Comparison of ENCODE assay signal across 1 cellular context in genomic region chr1:63868220-63868897, GRCh38.
A peak's percentile ranks its signal among the peaks of the same experiment; 100 is the strongest.
TF ChIP-seq lines count a peak whose summit lies in the region.

No MANE protein-coding gene starts in this region.

TF ChIP-seq in HEK293, 187 proteins besides CTCF, POLR2A, EP300 and RAD21 (continued from another document):
- no peak for TF ChIP-seq ZNF202 (tag by site-specific recombination; IDR thresholded peaks at IDR 0.05; ENCODE audit: borderline replicate concordance)
- TF ChIP-seq ZBTB7A (tag by site-specific recombination; IDR thresholded peaks at IDR 0.05; ENCODE audit: low read depth) = no peak
- no peak for TF ChIP-seq ZNF266 (tag by site-specific recombination; IDR thresholded peaks at IDR 0.05; ENCODE audit: low read depth)
- TF ChIP-seq ZNF157 (tag by site-specific recombination; IDR thresholded peaks at IDR 0.05) = no peak
- TF ChIP-seq ZNF660 (tag by site-specific recombination; IDR thresholded peaks at IDR 0.05) = no peak
- no peak for TF ChIP-seq ZSCAN5A (tag by site-specific recombination; IDR thresholded peaks at IDR 0.05)
- TF ChIP-seq PATZ1 (tag by site-specific recombination; IDR thresholded peaks at IDR 0.05) = no peak
- TF ChIP-seq EGR2 (tag by site-specific recombination; IDR thresholded peaks at IDR 0.05; ENCODE audit: low read depth) = no peak
- TF ChIP-seq PRDM10 (tag by site-specific recombination; IDR thresholded peaks at IDR 0.05) = peak; percentile 67
- no peak for TF ChIP-seq BCL11B (tag by site-specific recombination; IDR thresholded peaks at IDR 0.05; ENCODE audit: low read depth)
- no peak for TF ChIP-seq ZNF354C (tag by site-specific recombination; IDR thresholded peaks at IDR 0.05; ENCODE audit: borderline replicate concordance, low read depth)
- no peak for TF ChIP-seq ZNF530 (tag by site-specific recombination; IDR thresholded peaks at IDR 0.05; ENCODE audit: low read depth)
- no peak for TF ChIP-seq ZNF112 (tag by site-specific recombination; IDR thresholded peaks at IDR 0.05)
- no peak for TF ChIP-seq ATF2 (tag by site-specific recombination; IDR thresholded peaks at IDR 0.05; ENCODE audit: low read depth)
- TF ChIP-seq MZF1 (tag by site-specific recombination; IDR thresholded peaks at IDR 0.05; ENCODE audit: borderline replicate concordance) = no peak
- TF ChIP-seq ZNF629 (tag by site-specific recombination; IDR thresholded peaks at IDR 0.05) = 0 out of 2 replicates have a peak, but pooled peaks have one; percentile 18
- no peak for TF ChIP-seq ZNF433 (tag by site-specific recombination; IDR thresholded peaks at IDR 0.05; ENCODE audit: low read depth)
- no peak for TF ChIP-seq ZNF302 (tag by site-specific recombination; IDR thresholded peaks at IDR 0.05; ENCODE audit: low read depth)
- TF ChIP-seq SP3 (tag by site-specific recombination; IDR thresholded peaks at IDR 0.05) = no peak
- TF ChIP-seq ZNF600 (tag by site-specific recombination; IDR thresholded peaks at IDR 0.05) = 0 out of 2 replicates have a peak, but pooled peaks have one; percentile 44
- TF ChIP-seq ZNF510 (tag by site-specific recombination; IDR thresholded peaks at IDR 0.05; ENCODE audit: insufficient replicate concordance) = no peak
- TF ChIP-seq AEBP2 (tag by site-specific recombination; IDR thresholded peaks at IDR 0.05; ENCODE audit: borderline replicate concordance) = no peak
- no peak for TF ChIP-seq ZNF529 (tag by site-specific recombination; IDR thresholded peaks at IDR 0.05; ENCODE audit: insufficient replicate concordance)
- no peak for TF ChIP-seq ZNF610 (tag by site-specific recombination; IDR thresholded peaks at IDR 0.05; ENCODE audit: borderline replicate concordance)
- no peak for TF ChIP-seq ZFP37 (tag by site-specific recombination; IDR thresholded peaks at IDR 0.05)
- TF ChIP-seq SALL2 (tag by site-specific recombination; IDR thresholded peaks at IDR 0.05; ENCODE audit: borderline replicate concordance) = no peak
- no peak for TF ChIP-seq ZBTB8A (tag by site-specific recombination; IDR thresholded peaks at IDR 0.05)
- TF ChIP-seq MYNN (tag by site-specific recombination; IDR thresholded peaks at IDR 0.05; ENCODE audit: borderline replicate concordance) = no peak
- no peak for TF ChIP-seq SCRT2 (tag by site-specific recombination; IDR thresholded peaks at IDR 0.05)
- TF ChIP-seq ZNF626 (tag by site-specific recombination; IDR thresholded peaks at IDR 0.05) = no peak
- no peak for TF ChIP-seq ZNF555 (tag by site-specific recombination; conservative IDR thresholded peaks at IDR 0.05)
